Comparison of ENCODE assay signal across 8 cellular contexts in genomic region chr9:70260606-70261005, GRCh38. TPM values are rescaled to one million over a fixed set of nuclear protein-coding genes. Genes with fewer than 3 reads are reported as not detected.
DNase-seq lines count a peak whose midpoint lies in the region; ATAC-seq, FAIRE-seq and TF ChIP-seq lines count a peak whose summit lies in the region.

No MANE protein-coding gene starts in this region.

- 92 to 96% methylated on average over 8 of the region's 8 CpGs for WGBS in lower leg skin, 2 donors

- DNase-seq in GM10266 (ENCODE audit: extremely low spot score) (peak; percentile 22), lower leg skin (ENCODE audit: low spot score in 2 of 2) (no peak), frontal cortex (ENCODE audit: low spot score in 2 of 2) (no peak)
- no peak for DNase-seq in activated T-helper 1 cell treated with anti-CD3 and anti-CD28 coated beads, Interleukin-12 subunit alpha, Interleukin-12 subunit beta, Interleukin-2, Interleukin-4 antibody, amounts not matched to agents 30 ng/mL and 10 ng/mL and 1 ng/mL, durations not matched to agents 14 hours and 24 hours and 36 hours (ENCODE audit: low spot score)
- no peak for DNase-seq in naive thymus-derived CD4-positive, alpha-beta T cell
- no peak for DNase-seq in stimulated activated CD4-positive, alpha-beta T cell treated with anti-CD3 and anti-CD28 coated beads, Interleukin-1b, Interleukin-23, amount 100 ng/mL, for 48 hours
- DNase-seq in stimulated activated CD4-positive, alpha-beta T cell treated with anti-CD3 and anti-CD28 coated beads, Interleukin-2, amount 100 ng/mL, for 48 hours = no peak

- no peaks in the 10 kb centered on the region for H3K27me3 ChIP-seq in naive thymus-derived CD4-positive, alpha-beta T cell (ENCODE audit: control insufficient read depth in 2 of 2, insufficient read depth in 2 of 2, low read length in 2 of 2)

- H3K36me3 Mint-ChIP-seq in activated T-helper 1 cell treated with anti-CD3 and anti-CD28 coated beads, Interleukin-12 subunit alpha, Interleukin-12 subunit beta, Interleukin-2, Interleukin-4 antibody, amounts not matched to agents 30 ng/mL and 10 ng/mL and 1 ng/mL, durations not matched to agents 14 hours and 24 hours and 36 hours (ENCODE audit: low read depth) = peaks cover 49% of the 10 kb centered on the region
- H3K36me3 Mint-ChIP-seq in naive thymus-derived CD4-positive, alpha-beta T cell = peaks cover 17 to 37% (median 28%) of the 10 kb centered on the region in 5 donors

- no peak overlapping the region for H3K27ac ChIP-seq in naive thymus-derived CD4-positive, alpha-beta T cell (ENCODE audit: low read depth, low read length)

- peak; percentile 26 for ATAC-seq in GM21737 (IDR thresholded peaks at IDR 0.05; ENCODE audit: unreplicated experiment)
- ATAC-seq in naive thymus-derived CD4-positive, alpha-beta T cell = no peak

- no peak for TF ChIP-seq CTCF in GM10266 (IDR thresholded peaks at IDR 0.05; ENCODE audit: control insufficient read depth, insufficient read depth, low read depth, missing control alignments)
- no peak for TF ChIP-seq CTCF in lower leg skin (IDR thresholded peaks at IDR 0.05)

- no peak for FAIRE-seq in frontal cortex (lab: Jason Lieb, UNC)

- H3K36me3 ChIP-seq in naive thymus-derived CD4-positive, alpha-beta T cell (ENCODE audit: control insufficient read depth in 2 of 3, insufficient read depth in 3 of 3, low read length in 3 of 3) = peaks cover 6 to 20% (median 9%) of the 10 kb centered on the region in 3 experiments

- H3K4me3 ChIP-seq in naive thymus-derived CD4-positive, alpha-beta T cell (ENCODE audit: low read length) = peak overlapping the region; percentile 96
- H3K4me3 ChIP-seq in lower leg skin (ENCODE audit: low read depth, poor library complexity, severe bottlenecking) = no peak overlapping the region

- POLR2A ChIA-PET in naive thymus-derived CD4-positive, alpha-beta T cell (lab: Charles Lee) = no interaction called here

- no peaks in the 10 kb centered on the region for H3K9me3 ChIP-seq in naive thymus-derived CD4-positive, alpha-beta T cell (ENCODE audit: control insufficient read depth in 2 of 3, low read length in 3 of 3)

- CTCF ChIA-PET in naive thymus-derived CD4-positive, alpha-beta T cell (lab: Charles Lee) = no interaction called here

- peak overlapping the region; percentile 99 for H3K4me3 Mint-ChIP-seq in activated T-helper 1 cell treated with anti-CD3 and anti-CD28 coated beads, Interleukin-12 subunit alpha, Interleukin-12 subunit beta, Interleukin-2, Interleukin-4 antibody, amounts not matched to agents 30 ng/mL and 10 ng/mL and 1 ng/mL, durations not matched to agents 14 hours and 24 hours and 36 hours
- H3K4me3 Mint-ChIP-seq in naive thymus-derived CD4-positive, alpha-beta T cell = peak overlapping the region; percentile 87 to 95 (median 91)

- H3K4me1 Mint-ChIP-seq in activated T-helper 1 cell treated with anti-CD3 and anti-CD28 coated beads, Interleukin-12 subunit alpha, Interleukin-12 subunit beta, Interleukin-2, Interleukin-4 antibody, amounts not matched to agents 30 ng/mL and 10 ng/mL and 1 ng/mL, durations not matched to agents 14 hours and 24 hours and 36 hours (ENCODE audit: low read depth) = peaks cover 49% of the 10 kb centered on the region
- H3K4me1 Mint-ChIP-seq in naive thymus-derived CD4-positive, alpha-beta T cell = peaks cover 45 to 79% (median 74%) of the 10 kb centered on the region in 7 donors

- intact Hi-C loops in activated T-helper 1 cell treated with anti-CD3 and anti-CD28 coated beads, Interleukin-12 subunit alpha, Interleukin-12 subunit beta, Interleukin-2, Interleukin-4 antibody, amounts not matched to agents 30 ng/mL and 10 ng/mL and 1 ng/mL, durations not matched to agents 14 hours and 24 hours and 36 hours (cut with micrococcal nuclease) = loop anchor here (5.0 kb wide), 1 partner anchor 62 kb away; no protein-coding TSS in a partner anchor
- intact Hi-C loops in naive thymus-derived CD4-positive, alpha-beta T cell (cut with micrococcal nuclease) = loop anchor here in 1 of 2 donors (5.0 kb wide), 2 partner anchors 37 to 57 kb away; no protein-coding TSS in a partner anchor
- intact Hi-C loops in lower leg skin (cut with DNase I; ENCODE audit: low total_unique reads) = no loop called here

- no peak for TF ChIP-seq POLR2A in lower leg skin (IDR thresholded peaks at IDR 0.05)

- H3K9me3 Mint-ChIP-seq in activated T-helper 1 cell treated with anti-CD3 and anti-CD28 coated beads, Interleukin-12 subunit alpha, Interleukin-12 subunit beta, Interleukin-2, Interleukin-4 antibody, amounts not matched to agents 30 ng/mL and 10 ng/mL and 1 ng/mL, durations not matched to agents 14 hours and 24 hours and 36 hours = no peaks in the 10 kb centered on the region
- H3K9me3 Mint-ChIP-seq in naive thymus-derived CD4-positive, alpha-beta T cell = peaks cover 0 to 2% (median 0%) of the 10 kb centered on the region in 11 donors

- H3K4me1 ChIP-seq in naive thymus-derived CD4-positive, alpha-beta T cell (ENCODE audit: control insufficient read depth in 2 of 2, insufficient read depth in 2 of 2, low read length in 2 of 2) = peaks cover 24 to 34% of the 10 kb centered on the region in 2 donors

- peaks cover 1% of the 10 kb centered on the region for H3K27me3 Mint-ChIP-seq in activated T-helper 1 cell treated with anti-CD3 and anti-CD28 coated beads, Interleukin-12 subunit alpha, Interleukin-12 subunit beta, Interleukin-2, Interleukin-4 antibody, amounts not matched to agents 30 ng/mL and 10 ng/mL and 1 ng/mL, durations not matched to agents 14 hours and 24 hours and 36 hours (ENCODE audit: insufficient read depth)
- peaks cover 0 to 10% (median 0%) of the 10 kb centered on the region in 5 donors for H3K27me3 Mint-ChIP-seq in naive thymus-derived CD4-positive, alpha-beta T cell

- peak overlapping the region; percentile 27 for H3K27ac Mint-ChIP-seq in activated T-helper 1 cell treated with anti-CD3 and anti-CD28 coated beads, Interleukin-12 subunit alpha, Interleukin-12 subunit beta, Interleukin-2, Interleukin-4 antibody, amounts not matched to agents 30 ng/mL and 10 ng/mL and 1 ng/mL, durations not matched to agents 14 hours and 24 hours and 36 hours
- peak overlapping the region in 8 of 9 donors; percentile 1 to 98 (median 90) for H3K27ac Mint-ChIP-seq in naive thymus-derived CD4-positive, alpha-beta T cell

RNA-seq across cellular contexts. Expression of gene SMC5, which starts 1.8 kb away (rescaled TPM):
- 49.5 and 53.6 TPM in 2 replicates for total RNA-seq in activated T-helper 1 cell treated with anti-CD3 and anti-CD28 coated beads, Interleukin-12 subunit alpha, Interleukin-12 subunit beta, Interleukin-2, Interleukin-4 antibody, amounts not matched to agents 30 ng/mL and 10 ng/mL and 1 ng/mL, durations not matched to agents 14 hours and 24 hours and 36 hours
- total RNA-seq in naive thymus-derived CD4-positive, alpha-beta T cell = 10 to 100 TPM; 26.2 to 44.6 (median 36.1) TPM
- polyA plus RNA-seq in naive thymus-derived CD4-positive, alpha-beta T cell = 10 to 100 TPM; 15.6 to 16.5 TPM
- total RNA-seq in lower leg skin (10 to 100 TPM; 15.1 to 26.7 (median 19.1) TPM), frontal cortex (36.3 TPM)
